ENCODE assay signal across 21 cellular contexts in genomic region chr15:71282086-71282485, GRCh38.
DNase-seq lines count a peak whose midpoint lies in the region; ATAC-seq and TF ChIP-seq lines count a peak whose summit lies in the region.
"Had no signal": no experiment of that assay in that cellular context is flagged by ENCODE, and none has a peak within 500 bp of the region (broad histone marks: within the 10 kb centered on the region; RNA-seq: fewer than 3 reads in every experiment).

No MANE protein-coding gene starts in this region.

- no TSS peak for BruUV-seq in PC-3 (replicated peaks; lab: Mats Ljungman, UMichigan)

- H2AFZ ChIP-seq in PC-3 (ENCODE audit: low read length), result no peak overlapping the region
- no peak overlapping the region for H2AFZ ChIP-seq in fibroblast of lung (ENCODE audit: low read length)
- no peak overlapping the region for H2AFZ ChIP-seq in osteoblast (ENCODE audit: low read length)

- intact Hi-C loops in PC-3 (cut with micrococcal nuclease), result no loop called here

- H3K9me2 ChIP-seq in PC-3 (replicated peaks; ENCODE audit: low read length), result no peaks in the 10 kb centered on the region

- H3F3A ChIP-seq in PC-3 (ENCODE audit: low read length, unreplicated experiment), result no peaks in the 10 kb centered on the region

- peak; percentile 56 for DNase-seq in AG08396 (ENCODE audit: low spot score)
- DNase-seq in PC-3, result no peak
- DNase-seq in fibroblast of lung (ENCODE audit: low read depth in 2 of 2), result peak; percentile 74 to 81
- DNase-seq in osteoblast (ENCODE audit: insufficient read length, low spot score, missing footprints), result no peak
- DNase-seq in HFFc6, result no peak
- no peak for DNase-seq in stimulated activated naive CD8-positive, alpha-beta T cell treated with anti-CD3 and anti-CD28 coated beads, Interleukin-15, amount 100 ng/mL, for 72 hours
- DNase-seq: activated CD4-positive, alpha-beta T cell treated with anti-CD3 and anti-CD28 coated beads, Interleukin-2, amount 10 ng/mL, durations not matched to agents 7 days and 5 days; activated T-cell treated with anti-CD3 and anti-CD28 coated beads, Interleukin-2, amount 50 U/mL, for 4 hours; amygdala; BE2C; DND-41; effector memory CD8-positive, alpha-beta T cell; glutamatergic neuron; left cardiac atrium; NCI-H146; NCI-H510A treated with DMSO at 0.1 percent for 48 hours had no signal

- peaks cover 5% of the 10 kb centered on the region; the same call in 1 of the 2 replicates for H3K36me3 Mint-ChIP-seq in HFFc6 (ENCODE audit: low read depth)

- H3K9ac ChIP-seq in PC-3 (ENCODE audit: low read length) (no peak overlapping the region), fibroblast of lung (ENCODE audit: insufficient read depth, low read length) (no peak overlapping the region)
- H3K9ac ChIP-seq: KMS-11 had no signal

- H3K27ac ChIP-seq in PC-3 (ENCODE audit: low read length) (0 out of 2 replicates have a peak overlapping the region, but pooled peaks have one; percentile 3), fibroblast of lung (ENCODE audit: insufficient read depth, low read length) (peak overlapping the region; percentile 56), osteoblast (ENCODE audit: low read depth, low read length) (peak overlapping the region; percentile 87)
- H3K27ac ChIP-seq: KMS-11 had no signal

- ATAC-seq in PC-3 (no peak), HG03045 (IDR thresholded peaks at IDR 0.05; ENCODE audit: unreplicated experiment) (no peak), HG03571 (IDR thresholded peaks at IDR 0.05; ENCODE audit: unreplicated experiment) (no peak)
- ATAC-seq in stimulated activated naive CD8-positive, alpha-beta T cell treated with anti-CD3 and anti-CD28 coated beads, Interleukin-15, amount 100 ng/mL, for 72 hours, result no peak
- ATAC-seq: activated T-cell treated with anti-CD3 and anti-CD28 coated beads, Interleukin-2, amount 50 U/mL, for 4 hours; effector memory CD8-positive, alpha-beta T cell; Panc1 had no signal

- no peaks in the 10 kb centered on the region for H3K27me3 Mint-ChIP-seq in HFFc6 (ENCODE audit: insufficient read depth)
- H3K27me3 Mint-ChIP-seq in stimulated activated naive CD8-positive, alpha-beta T cell treated with anti-CD3 and anti-CD28 coated beads, Interleukin-15, amount 100 ng/mL, for 72 hours, result peaks cover 17% of the 10 kb centered on the region

- H3K4me1 ChIP-seq in PC-3 (ENCODE audit: insufficient read depth, low read length) (peaks cover 39% of the 10 kb centered on the region), fibroblast of lung (ENCODE audit: control insufficient read depth, extremely low read depth, insufficient read depth, low read length) (peaks cover 18% of the 10 kb centered on the region), osteoblast (ENCODE audit: insufficient read depth, low read length) (peaks cover 48% of the 10 kb centered on the region)

- no peak overlapping the region for H3K4me3 Mint-ChIP-seq in HFFc6
- no peak overlapping the region for H3K4me3 Mint-ChIP-seq in stimulated activated naive CD8-positive, alpha-beta T cell treated with anti-CD3 and anti-CD28 coated beads, Interleukin-15, amount 100 ng/mL, for 72 hours
- H3K4me3 Mint-ChIP-seq: activated CD4-positive, alpha-beta T cell treated with anti-CD3 and anti-CD28 coated beads, Interleukin-2, amount 10 ng/mL, durations not matched to agents 7 days and 5 days; activated T-cell treated with anti-CD3 and anti-CD28 coated beads, Interleukin-2, amount 50 U/mL, for 4 hours; effector memory CD8-positive, alpha-beta T cell had no signal

- no peak overlapping the region for H3K4me3 ChIP-seq in PC-3 (ENCODE audit: low read length)
- no peak overlapping the region for H3K4me3 ChIP-seq in fibroblast of lung (replicated peaks in 1 of 4; ENCODE audit: control extremely low read depth in 1 of 4, insufficient read depth in 1 of 4, low read depth in 3 of 4, low read length in 4 of 4)
- no peak overlapping the region for H3K4me3 ChIP-seq in osteoblast (ENCODE audit: insufficient read depth, low read length)
- H3K4me3 ChIP-seq: tibial nerve had no signal

- CTCF ChIA-PET in PC-3 (lab: Charles Lee), result no interaction called here

- H3K9me3 ChIP-seq in PC-3 (ENCODE audit: low read length) (no peaks in the 10 kb centered on the region), fibroblast of lung (ENCODE audit: control insufficient read depth, insufficient read depth, low read depth, low read length) (no peaks in the 10 kb centered on the region), osteoblast (ENCODE audit: low read depth, low read length) (no peaks in the 10 kb centered on the region)
- H3K9me3 ChIP-seq: BE2C, tibial nerve had no signal

- no peaks in the 10 kb centered on the region for H4K20me1 ChIP-seq in PC-3 (ENCODE audit: low read length)
- H4K20me1 ChIP-seq in fibroblast of lung (ENCODE audit: control insufficient read depth, extremely low read depth, insufficient read depth, low read length), result no peaks in the 10 kb centered on the region
- H4K20me1 ChIP-seq in osteoblast (ENCODE audit: insufficient read depth, low read length), result no peaks in the 10 kb centered on the region

- H3K36me3 ChIP-seq in PC-3 (ENCODE audit: low read depth, low read length) (peaks cover 7% of the 10 kb centered on the region; the same call in 1 of the 2 replicates), fibroblast of lung (ENCODE audit: control insufficient read depth, insufficient read depth, low read length) (peaks cover 2% of the 10 kb centered on the region), osteoblast (ENCODE audit: insufficient read depth, low read length) (no peaks in the 10 kb centered on the region)
- H3K36me3 ChIP-seq: BE2C, tibial nerve had no signal

- peaks cover 62% of the 10 kb centered on the region for H3K4me1 Mint-ChIP-seq in HFFc6 (ENCODE audit: low read depth)
- H3K4me1 Mint-ChIP-seq in stimulated activated naive CD8-positive, alpha-beta T cell treated with anti-CD3 and anti-CD28 coated beads, Interleukin-15, amount 100 ng/mL, for 72 hours, result no peaks in the 10 kb centered on the region
- H3K4me1 Mint-ChIP-seq: activated CD4-positive, alpha-beta T cell treated with anti-CD3 and anti-CD28 coated beads, Interleukin-2, amount 10 ng/mL, durations not matched to agents 7 days and 5 days had no signal

- POLR2A ChIA-PET in PC-3 (lab: Charles Lee; ENCODE audit: unreplicated experiment), result no interaction called here

- no peaks in the 10 kb centered on the region for H3K9me3 Mint-ChIP-seq in HFFc6
- no peaks in the 10 kb centered on the region for H3K9me3 Mint-ChIP-seq in stimulated activated naive CD8-positive, alpha-beta T cell treated with anti-CD3 and anti-CD28 coated beads, Interleukin-15, amount 100 ng/mL, for 72 hours
- H3K9me3 Mint-ChIP-seq: activated CD4-positive, alpha-beta T cell treated with anti-CD3 and anti-CD28 coated beads, Interleukin-2, amount 10 ng/mL, durations not matched to agents 7 days and 5 days; activated T-cell treated with anti-CD3 and anti-CD28 coated beads, Interleukin-2, amount 50 U/mL, for 4 hours; effector memory CD8-positive, alpha-beta T cell had no signal

- TF ChIP-seq CTCF in PC-3 (conservative IDR thresholded peaks at IDR 0.05; ENCODE audit: low read depth, low read length) (no peak), fibroblast of lung (conservative IDR thresholded peaks at IDR 0.05 in 1 of 2, IDR thresholded peaks at IDR 0.05 in 1 of 2; ENCODE audit: low read depth in 1 of 2, low read length in 2 of 2) (no peak), osteoblast (IDR thresholded peaks at IDR 0.05; ENCODE audit: extremely low read depth, low read depth, low read length) (no peak), HFFc6 (IDR thresholded peaks at IDR 0.05) (no peak)

- H3K79me2 ChIP-seq in PC-3 (ENCODE audit: low read length) (peaks cover 22% of the 10 kb centered on the region), fibroblast of lung (ENCODE audit: control insufficient read depth, insufficient read depth, low read length) (no peaks in the 10 kb centered on the region), osteoblast (ENCODE audit: insufficient read depth, low read length) (no peaks in the 10 kb centered on the region)

- H3K27ac Mint-ChIP-seq in HFFc6, result no peak overlapping the region; the same call in 1 of the 2 replicates
- H3K27ac Mint-ChIP-seq in stimulated activated naive CD8-positive, alpha-beta T cell treated with anti-CD3 and anti-CD28 coated beads, Interleukin-15, amount 100 ng/mL, for 72 hours, result no peak overlapping the region
- H3K27ac Mint-ChIP-seq: activated CD4-positive, alpha-beta T cell treated with anti-CD3 and anti-CD28 coated beads, Interleukin-2, amount 10 ng/mL, durations not matched to agents 7 days and 5 days; effector memory CD8-positive, alpha-beta T cell had no signal

- H3K27me3 ChIP-seq in PC-3 (ENCODE audit: low read length), result no peaks in the 10 kb centered on the region
- no peaks in the 10 kb centered on the region for H3K27me3 ChIP-seq in fibroblast of lung (ENCODE audit: control insufficient read depth, insufficient read depth, low read length)
- H3K27me3 ChIP-seq in osteoblast (ENCODE audit: insufficient read depth, low read length), result no peaks in the 10 kb centered on the region
- H3K27me3 ChIP-seq: BE2C, tibial nerve had no signal

- H3K4me2 ChIP-seq in PC-3 (ENCODE audit: low read length) (no peak overlapping the region), fibroblast of lung (ENCODE audit: extremely low read depth, insufficient read depth, low read length) (no peak overlapping the region), osteoblast (ENCODE audit: insufficient read depth, low read length) (peak overlapping the region; percentile 27)
- H3K4me2 ChIP-seq: KMS-11 had no signal

Comparison
In these comparisons a context has a peak if more than half of its experiments do, and no peak if none do; other contexts are left out.
1. DNase-seq: peak in AG08396 (single experiment) and fibroblast of lung (2 of 2); none in PC-3 (single experiment), osteoblast (single experiment), HFFc6 (single experiment) and stimulated activated naive CD8-positive, alpha-beta T cell treated with anti-CD3 and anti-CD28 coated beads, Interleukin-15, amount 100 ng/mL, for 72 hours (0 of 2).
2. H3K27ac ChIP-seq: peak in every context shown above with its lines; median percentile 87 in osteoblast; 56 in fibroblast of lung; 3 in PC-3.